In the genomic region with DNA sequence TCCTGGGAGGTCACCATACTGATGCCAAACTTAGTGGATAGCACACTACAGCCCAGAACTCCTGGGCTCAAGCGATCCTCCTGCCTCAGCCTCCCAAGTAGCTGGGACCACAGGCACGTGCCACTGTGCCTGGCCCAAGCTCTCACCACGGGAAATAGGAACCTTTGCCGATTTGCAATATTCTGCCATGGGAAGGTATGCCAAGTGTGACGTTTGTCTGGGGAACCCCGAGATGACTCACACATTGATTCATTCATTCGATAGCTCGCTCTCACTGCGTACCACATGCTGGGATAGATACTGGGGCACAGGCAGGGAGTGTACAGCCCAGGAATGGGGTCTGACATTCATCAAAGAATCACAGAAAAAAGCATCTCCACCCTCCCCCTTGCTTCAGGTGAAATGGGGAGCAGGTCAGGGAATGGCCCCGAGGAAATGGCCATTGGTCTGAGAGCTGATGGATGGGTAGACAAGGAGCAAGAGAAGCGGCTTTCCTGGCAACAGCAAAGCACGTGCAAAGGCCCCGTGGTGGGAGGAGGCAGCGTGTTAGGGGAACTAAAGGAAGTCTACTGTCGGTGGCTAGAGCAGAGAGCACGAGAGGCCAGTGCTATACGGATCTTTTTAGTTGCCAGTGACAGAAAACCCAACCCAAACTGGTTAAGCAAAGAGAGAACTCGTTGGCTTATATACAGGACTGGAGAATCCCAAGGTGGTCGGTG, we compare ENCODE assay signal across 12 cellular contexts. TPM values are rescaled to one million over a fixed set of nuclear protein-coding genes. Genes with fewer than 3 reads are reported as not detected.
DNase-seq lines count a peak whose midpoint lies in the region; ATAC-seq and TF ChIP-seq lines count a peak whose summit lies in the region.
"Had no signal": no experiment of that assay in that cellular context is flagged by ENCODE, and none has a peak within 500 bp of the region (broad histone marks: within the 10 kb centered on the region; RNA-seq: fewer than 3 reads in every experiment).

No MANE protein-coding gene starts in this region.

- H3K9me3 Mint-ChIP-seq in effector memory CD8-positive, alpha-beta T cell = no peaks in the 10 kb centered on the region
- H3K9me3 Mint-ChIP-seq: T-helper 1 cell treated with Interleukin-12 subunit alpha and Interleukin-12 subunit beta and Interleukin-4 antibody, amounts not matched to agents 30 μg/mL and 1 μg/mL, for 36 hours had no signal

- peaks cover 4% of the 10 kb centered on the region for H3K36me3 Mint-ChIP-seq in effector memory CD8-positive, alpha-beta T cell (ENCODE audit: insufficient read depth)

- peaks cover 0 to 16% (median 7%) of the 10 kb centered on the region in 9 donors for H3K4me1 ChIP-seq in heart right ventricle
- H3K4me1 ChIP-seq: pancreas had no signal

- TF ChIP-seq CTCF in choroid plexus epithelial cell (conservative IDR thresholded peaks at IDR 0.05; ENCODE audit: low read depth, low read length) = no peak
- TF ChIP-seq CTCF in heart right ventricle (IDR thresholded peaks at IDR 0.05) = no peak

- peak; percentile 63 for DNase-seq in DMS53 (lab: John Stamatoyannopoulos, UW)
- no peak for DNase-seq in DMS53 treated with DMSO at 0.1 percent for 48 hours (lab: John Stamatoyannopoulos, UW; ENCODE audit: unreplicated experiment)
- peak; percentile 27 for DNase-seq in NCI-H460 (ENCODE audit: extremely low read depth, low read depth)
- peak; percentile 90 for DNase-seq in choroid plexus epithelial cell (ENCODE audit: low read depth)
- peak; percentile 57 for DNase-seq in renal cortical epithelial cell (ENCODE audit: low read depth)
- no peak for DNase-seq in effector memory CD8-positive, alpha-beta T cell
- DNase-seq in heart right ventricle = no peak
- DNase-seq: NCI-H748 treated with DMSO at 0.1 percent for 48 hours had no signal

- H3K36me3 ChIP-seq in heart right ventricle = no peaks in the 10 kb centered on the region
- H3K36me3 ChIP-seq: pancreas had no signal

- H3K27me3 ChIP-seq in heart right ventricle = no peaks in the 10 kb centered on the region
- H3K27me3 ChIP-seq: pancreas had no signal

- intact Hi-C loops in heart right ventricle (cut with DNase I) = no loop called here

- H3K4me3 Mint-ChIP-seq in effector memory CD8-positive, alpha-beta T cell = no peak overlapping the region
- H3K4me3 Mint-ChIP-seq: T-helper 1 cell treated with Interleukin-12 subunit alpha and Interleukin-12 subunit beta and Interleukin-4 antibody, amounts not matched to agents 30 μg/mL and 1 μg/mL, for 36 hours had no signal

- no peak overlapping the region for H3K27ac Mint-ChIP-seq in effector memory CD8-positive, alpha-beta T cell
- H3K27ac Mint-ChIP-seq: T-helper 1 cell treated with Interleukin-12 subunit alpha and Interleukin-12 subunit beta and Interleukin-4 antibody, amounts not matched to agents 30 μg/mL and 1 μg/mL, for 36 hours had no signal

- H3K9me3 ChIP-seq in heart right ventricle = no peaks in the 10 kb centered on the region
- H3K9me3 ChIP-seq: pancreas had no signal

- peaks cover 7 to 21% of the 10 kb centered on the region in 2 donors for H3K4me1 Mint-ChIP-seq in effector memory CD8-positive, alpha-beta T cell (ENCODE audit: low read depth in 2 of 2)

- H3K27ac ChIP-seq in heart right ventricle = no peak overlapping the region
- H3K27ac ChIP-seq: 22Rv1, pancreas had no signal

- WGBS in heart right ventricle, 2 donors = 91 to 95% methylated on average over 19 of the region's 19 CpGs

- H3K4me3 ChIP-seq in choroid plexus epithelial cell (ENCODE audit: low read depth, low read length) (no peak overlapping the region), heart right ventricle (no peak overlapping the region)
- H3K4me3 ChIP-seq: pancreas had no signal

- no peak for ATAC-seq in effector memory CD8-positive, alpha-beta T cell (replicated peaks)
- ATAC-seq in HG03521 (IDR thresholded peaks at IDR 0.05; ENCODE audit: unreplicated experiment) (no peak), heart right ventricle (no peak)

- peaks cover 0 to 5% of the 10 kb centered on the region in 2 donors for H3K27me3 Mint-ChIP-seq in effector memory CD8-positive, alpha-beta T cell

RNA-seq across cellular contexts. Expression of gene DNAH17, which starts 44.1 kb away (rescaled TPM):
- 1.8 and 2.2 TPM in 2 replicates for total RNA-seq in NCI-H460 (2014; rRNA removed; shearing (Covaris generic))
- polyA plus RNA-seq in NCI-H460 (2014; cell fraction: nucleus; rRNA removed) = 0.86 and 3.7 TPM in 2 replicates
- total RNA-seq in renal cortical epithelial cell = 0.05 and 0.35 TPM in 2 replicates
- total RNA-seq in heart right ventricle = under 1 TPM in 6 of 10 donors, not detected in 4; 0.05 to 0.30 (median 0.09) TPM
- polyA plus RNA-seq in heart right ventricle = under 1 TPM; 0.07 to 0.14 TPM

Comparison
In these comparisons a context has a peak if more than half of its experiments do, and no peak if none do; other contexts are left out.
1. DNase-seq: peak in DMS53 (single experiment), NCI-H460 (single experiment), choroid plexus epithelial cell (single experiment) and renal cortical epithelial cell (single experiment); none in DMS53 treated with DMSO at 0.1 percent for 48 hours (single experiment), effector memory CD8-positive, alpha-beta T cell (0 of 3) and heart right ventricle (0 of 2).